34 cellular contexts compared by ENCODE assay signal in the genomic region with DNA sequence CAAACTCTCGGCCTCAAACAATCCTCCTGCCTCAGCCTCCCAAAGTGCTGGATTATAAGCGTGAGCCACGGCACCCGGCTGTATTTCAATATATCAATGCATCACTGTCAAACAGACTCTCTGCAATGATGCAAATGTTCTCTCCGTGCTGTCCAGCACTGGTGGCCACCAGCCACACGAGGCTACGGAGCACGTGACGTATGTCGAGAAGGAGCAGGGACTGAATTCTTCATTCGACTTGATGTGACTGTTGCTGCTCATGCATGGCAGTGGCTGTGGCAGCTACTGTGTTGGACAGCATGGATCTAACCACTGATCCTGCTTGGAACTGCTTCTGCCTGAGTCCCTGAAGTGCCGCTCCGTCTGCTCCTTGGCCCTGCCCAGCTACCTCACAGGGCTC. TPM values are rescaled to one million over a fixed set of nuclear protein-coding genes. Genes with fewer than 3 reads are reported as not detected.
"Had no signal": no experiment of that assay in that cellular context is flagged by ENCODE, and none has a peak within 500 bp of the region (broad histone marks: within the 10 kb centered on the region; RNA-seq: fewer than 3 reads in every experiment).

No MANE protein-coding gene starts in this region.

- H3K4me3 ChIP-seq: left ventricle myocardium inferior, lung, mucosa of descending colon, ovary, right atrium auricular region, right lobe of liver, smooth muscle cell, stomach, testis, thyroid gland, transverse colon, upper lobe of left lung had no signal

- H3K27ac ChIP-seq: left ventricle myocardium inferior, neutrophil, ovary, right atrium auricular region, right lobe of liver, stomach, testis, thyroid gland, transverse colon, upper lobe of left lung had no signal

- FAIRE-seq: islet of Langerhans, kidney had no signal

- H3K9me3 ChIP-seq: left ventricle myocardium inferior, mucosa of descending colon, neutrophil, ovary, right atrium auricular region, right lobe of liver, stomach, testis, thyroid gland, transverse colon, upper lobe of left lung had no signal

- H3K27me3 ChIP-seq: ovary, right atrium auricular region, testis had no signal

- H3K4me2 ChIP-seq: smooth muscle cell had no signal

- H3K27ac Mint-ChIP-seq: immature natural killer cell; mesothelial cell of epicardium; naive thymus-derived CD4-positive, alpha-beta T cell; natural killer cell treated with Interleukin-12 subunit alpha and Interleukin-12 subunit beta and Interleukin-15 and Interleukin-18, amount 100 ng/mL, for 72 hours; progenitor cell of endocrine pancreas; stimulated activated naive B cell treated with anti-CD40 and anti-IgM and Interleukin-4, amounts not matched to agents 10 μg/mL and 1 μg/mL and 100 μg/mL, for 72 hours had no signal

- H3K36me3 ChIP-seq: left ventricle myocardium inferior, neutrophil, ovary, right atrium auricular region, right lobe of liver, stomach, thyroid gland, transverse colon, upper lobe of left lung had no signal

- DNase-seq: immature natural killer cell; kidney; left ventricle myocardium inferior; mesendoderm; mucosa of descending colon; naive thymus-derived CD4-positive, alpha-beta T cell; occipital lobe; ovary; right lobe of liver; stimulated activated CD4-positive, alpha-beta T cell treated with anti-CD3 and anti-CD28 coated beads, Interleukin-12 subunit alpha, Interleukin-12 subunit beta, amount 100 ng/mL, for 4 hours; stimulated activated CD4-positive, alpha-beta T cell treated with anti-CD3 and anti-CD28 coated beads, Interleukin-15, amount 100 ng/mL, for 24 hours; stimulated activated CD4-positive, alpha-beta T cell treated with anti-CD3 and anti-CD28 coated beads, Interleukin-2, amount 100 ng/mL, for 24 hours; stimulated activated CD4-positive, alpha-beta T cell treated with anti-CD3 and anti-CD28 coated beads, Interleukin-4, amount 100 ng/mL, for 1 hour; stimulated activated naive B cell treated with anti-CD40 and anti-IgM and Interleukin-4, amounts not matched to agents 10 μg/mL and 1 μg/mL and 100 μg/mL, for 72 hours; stimulated activated naive CD8-positive, alpha-beta T cell treated with anti-CD3 and anti-CD28 coated beads, Interleukin-15, Interleukin-2, amounts not matched to agents 100 U/mL and 50 U/mL, for 24 hours; stomach; testis; thyroid gland; transverse colon; upper lobe of left lung had no signal

- H3K4me3 Mint-ChIP-seq: mesothelial cell of epicardium; natural killer cell treated with Interleukin-12 subunit alpha and Interleukin-12 subunit beta and Interleukin-15 and Interleukin-18, amount 100 ng/mL, for 72 hours; stimulated activated naive B cell treated with anti-CD40 and anti-IgM and Interleukin-4, amounts not matched to agents 10 μg/mL and 1 μg/mL and 100 μg/mL, for 72 hours had no signal

- H3K9me3 Mint-ChIP-seq: immature natural killer cell; mesothelial cell of epicardium; naive thymus-derived CD4-positive, alpha-beta T cell; natural killer cell treated with Interleukin-12 subunit alpha and Interleukin-12 subunit beta and Interleukin-15 and Interleukin-18, amount 100 ng/mL, for 72 hours; stimulated activated naive B cell treated with anti-CD40 and anti-IgM and Interleukin-4, amounts not matched to agents 10 μg/mL and 1 μg/mL and 100 μg/mL, for 72 hours had no signal

- H3K4me1 ChIP-seq: testis had no signal

- H3K36me3 Mint-ChIP-seq: mesothelial cell of epicardium; natural killer cell treated with Interleukin-12 subunit alpha and Interleukin-12 subunit beta and Interleukin-15 and Interleukin-18, amount 100 ng/mL, for 72 hours; stimulated activated naive B cell treated with anti-CD40 and anti-IgM and Interleukin-4, amounts not matched to agents 10 μg/mL and 1 μg/mL and 100 μg/mL, for 72 hours had no signal

RNA-seq across cellular contexts. Expression of gene LRRC4B, which starts 9.8 kb away (rescaled TPM):
- total RNA-seq: myocyte; naive thymus-derived CD4-positive, alpha-beta T cell; natural killer cell treated with Interleukin-12 subunit alpha and Interleukin-12 subunit beta and Interleukin-15 and Interleukin-18, amount 100 ng/mL, for 72 hours had no signal

RNA-seq across cellular contexts. Expression of gene ASPDH, which starts 44.7 kb away (rescaled TPM):
- total RNA-seq: kidney; left ventricle myocardium inferior; lower leg skin; lung; mesothelial cell of epicardium; mucosa of descending colon; myocyte; naive thymus-derived CD4-positive, alpha-beta T cell; natural killer cell treated with Interleukin-12 subunit alpha and Interleukin-12 subunit beta and Interleukin-15 and Interleukin-18, amount 100 ng/mL, for 72 hours; ovary; progenitor cell of endocrine pancreas; pulmonary artery endothelial cell; renal cortical epithelial cell; right atrium auricular region; skeletal muscle tissue; smooth muscle cell; stomach; testis; thyroid gland; transverse colon; upper lobe of left lung; urinary bladder had no signal
